In genomic region chr16:70808371-70808770, GRCh38 we compare ENCODE assay signal across 20 cellular contexts. TPM values are rescaled to one million over a fixed set of nuclear protein-coding genes. Genes with fewer than 3 reads are reported as not detected.
DNase-seq lines count a peak whose midpoint lies in the region; ATAC-seq and TF ChIP-seq lines count a peak whose summit lies in the region.
"Had no signal": no experiment of that assay in that cellular context is flagged by ENCODE, and none has a peak within 500 bp of the region (broad histone marks: within the 10 kb centered on the region; RNA-seq: fewer than 3 reads in every experiment).

No MANE protein-coding gene starts in this region.

- no peaks in the 10 kb centered on the region for H3K4me1 ChIP-seq in smooth muscle cell (ENCODE audit: low read depth)
- H3K4me1 ChIP-seq: colonic mucosa, esophagus muscularis mucosa, tibial artery had no signal

- H3K4me3 ChIP-seq in cardiac fibroblast (replicated peaks in 1 of 2; ENCODE audit: low read depth in 2 of 2, low read length in 2 of 2): no peak overlapping the region
- no peak overlapping the region for H3K4me3 ChIP-seq in smooth muscle cell
- H3K4me3 ChIP-seq in coronary artery: no peak overlapping the region
- H3K4me3 ChIP-seq: colonic mucosa, esophagus muscularis mucosa, tibial artery had no signal

- H2AFZ ChIP-seq in smooth muscle cell (ENCODE audit: low read depth): no peak overlapping the region

- no peak overlapping the region for H3K27ac ChIP-seq in smooth muscle cell (ENCODE audit: low read depth)
- H3K27ac ChIP-seq in coronary artery: no peak overlapping the region
- H3K27ac ChIP-seq: colonic mucosa, esophagus muscularis mucosa, tibial artery had no signal

- no peak for ATAC-seq in HG03457 (IDR thresholded peaks at IDR 0.05; ENCODE audit: unreplicated experiment)
- ATAC-seq: left ventricle myocardium superior, Right ventricle myocardium inferior had no signal

- H3K36me3 ChIP-seq in smooth muscle cell (ENCODE audit: low read depth): no peaks in the 10 kb centered on the region
- H3K36me3 ChIP-seq: colonic mucosa, esophagus muscularis mucosa, tibial artery had no signal

- DNase-seq in DMS53 (lab: John Stamatoyannopoulos, UW) (peak; percentile 10), DMS53 treated with DMSO at 0.1 percent for 48 hours (lab: John Stamatoyannopoulos, UW; ENCODE audit: unreplicated experiment) (no peak), M059J (ENCODE audit: low read depth) (peak; percentile 9), cardiac fibroblast (ENCODE audit: low read depth in 2 of 2) (no peak), smooth muscle cell (lab: John Stamatoyannopoulos, UW; ENCODE audit: unreplicated experiment) (no peak), pons (ENCODE audit: low spot score) (no peak), coronary artery (ENCODE audit: low spot score) (no peak)
- DNase-seq: activated CD4-positive, alpha-beta T cell treated with anti-CD3 and anti-CD28 coated beads, Interleukin-2, amount 10 ng/mL, durations not matched to agents 7 days and 5 days; activated T-cell treated with anti-CD3 and anti-CD28 coated beads, Interleukin-2, amount 50 U/mL, for 48 hours; colonic mucosa; left ventricle myocardium superior; naive B cell; NCI-H187; NCI-H524 treated with DMSO at 0.1 percent for 48 hours; stimulated activated CD4-positive, alpha-beta T cell treated with anti-CD3 and anti-CD28 coated beads, Interleukin-1b, Interleukin-23, amount 100 ng/mL, for 48 hours; T1000; tibial artery had no signal

- peaks cover 37% of the 10 kb centered on the region for H3K27me3 ChIP-seq in smooth muscle cell (ENCODE audit: low read depth)
- H3K27me3 ChIP-seq: colonic mucosa had no signal

- TF ChIP-seq CTCF in cardiac fibroblast (IDR thresholded peaks at IDR 0.05; ENCODE audit: low read depth, low read length) (peak; percentile 3), smooth muscle cell (IDR thresholded peaks at IDR 0.05; ENCODE audit: borderline replicate concordance, insufficient read depth, poor library complexity, severe bottlenecking) (peak; percentile 5), coronary artery (IDR thresholded peaks at IDR 0.05) (no peak)

- no peak overlapping the region for H3K9ac ChIP-seq in smooth muscle cell (ENCODE audit: low read depth)

- no peaks in the 10 kb centered on the region for H3K79me2 ChIP-seq in smooth muscle cell (ENCODE audit: low read depth)

- no peaks in the 10 kb centered on the region for H4K20me1 ChIP-seq in smooth muscle cell (ENCODE audit: low read depth)

- H3K4me2 ChIP-seq in smooth muscle cell: no peak overlapping the region

- no peaks in the 10 kb centered on the region for H3F3A ChIP-seq in smooth muscle cell (ENCODE audit: low read depth)

- H3K9me3 ChIP-seq in smooth muscle cell (replicated peaks; ENCODE audit: low read depth): no peaks in the 10 kb centered on the region
- H3K9me3 ChIP-seq: colonic mucosa had no signal

RNA-seq across cellular contexts. Expression of gene VAC14, which starts 7.4 kb away (rescaled TPM):
- total RNA-seq in M059J (2014; rRNA removed; shearing (Covaris generic)): 41.9 and 59.4 TPM in 2 replicates
- 22.7 and 27.9 TPM in 2 replicates for total RNA-seq in smooth muscle cell
- 42.0 and 52.3 TPM in 2 replicates for polyA plus RNA-seq in smooth muscle cell

Comparison
In these comparisons a context has a peak if more than half of its experiments do, and no peak if none do; other contexts are left out.
1. DNase-seq: peak in DMS53 (single experiment) and M059J (single experiment); none in DMS53 treated with DMSO at 0.1 percent for 48 hours (single experiment), cardiac fibroblast (0 of 2), smooth muscle cell (single experiment), pons (single experiment) and coronary artery (single experiment).